Comparison of ENCODE assay signal across 12 cellular contexts in the genomic region with DNA sequence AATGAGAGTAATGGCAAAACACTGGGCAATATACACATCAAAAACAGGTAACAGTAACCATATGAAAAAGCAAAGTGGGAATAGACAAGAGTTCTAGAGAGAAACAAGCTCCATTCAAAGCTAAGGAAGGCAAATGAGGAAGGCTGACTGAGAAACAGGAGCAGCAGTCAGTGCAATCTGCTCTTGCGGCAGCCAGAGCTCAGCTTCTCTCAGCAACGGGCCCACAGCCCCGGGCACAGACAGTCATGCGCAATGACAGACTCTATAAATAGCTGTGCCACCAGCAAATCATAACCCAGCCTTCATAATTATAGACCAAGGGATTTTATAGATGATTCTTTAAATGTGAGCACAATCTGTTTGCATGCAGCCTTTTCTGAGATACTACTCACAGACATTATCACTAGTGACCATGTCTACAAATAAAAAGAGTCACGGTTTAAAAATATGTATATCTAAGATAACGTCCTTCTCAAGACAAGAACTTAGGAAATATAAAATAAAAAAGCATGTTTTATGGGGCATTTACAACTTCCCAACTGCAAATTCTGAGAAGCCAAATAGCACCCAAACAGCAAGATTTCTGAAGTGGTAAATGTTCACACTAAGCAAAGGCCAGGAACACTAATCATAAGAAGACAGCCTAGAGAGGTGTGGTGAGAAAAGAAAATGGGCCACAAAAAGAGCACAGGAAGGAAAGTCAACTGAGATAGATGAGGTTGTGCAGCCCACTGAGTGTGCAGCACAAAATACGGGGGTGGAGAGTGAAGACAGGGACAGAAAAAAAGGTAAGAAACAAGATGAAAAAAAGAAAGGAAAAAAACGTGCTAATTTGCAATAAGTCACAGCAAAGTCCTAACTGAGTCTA. TPM values are rescaled to one million over a fixed set of nuclear protein-coding genes. Genes with fewer than 3 reads are reported as not detected.
A peak's percentile ranks its signal among the peaks of the same experiment; 100 is the strongest.
DNase-seq lines count a peak whose midpoint lies in the region; ATAC-seq, FAIRE-seq and TF ChIP-seq lines count a peak whose summit lies in the region.
"Had no signal": no experiment of that assay in that cellular context is flagged by ENCODE, and none has a peak within 500 bp of the region (broad histone marks: within the 10 kb centered on the region; RNA-seq: fewer than 3 reads in every experiment).

No MANE protein-coding gene starts in this region.

- no peak for FAIRE-seq in GM19239 (lab: Jason Lieb, UNC)
- FAIRE-seq: A204.1 had no signal

- DNase-seq in NCI-H524 (lab: John Stamatoyannopoulos, UW) (peak; percentile 38 to 74), NCI-H524 treated with DMSO at 0.1 percent for 48 hours (lab: John Stamatoyannopoulos, UW) (no peak), NCI-H2171 (lab: John Stamatoyannopoulos, UW) (peak; percentile 43), erythroblast (lab: John Stamatoyannopoulos, UW) (peak; percentile 16 to 41), GM19239 (ENCODE audit: insufficient read length, low spot score) (no peak)
- DNase-seq: cortex of kidney, left colon had no signal

- H3K9ac ChIP-seq in skeletal muscle tissue (ENCODE audit: low read depth in 1 of 3, low read length in 3 of 3), result peak overlapping the region in 1 of 3 donors; percentile 20

- H3K9me3 ChIP-seq in skeletal muscle tissue (ENCODE audit: control insufficient read depth in 3 of 3, low read length in 3 of 3), result no peaks in the 10 kb centered on the region

- H3K36me3 ChIP-seq in skeletal muscle tissue (ENCODE audit: control insufficient read depth in 3 of 3, insufficient read depth in 3 of 3, low read length in 3 of 3), result no peaks in the 10 kb centered on the region

- peaks cover 0 to 7% (median 0%) of the 10 kb centered on the region in 3 donors for H3K4me1 ChIP-seq in skeletal muscle tissue (ENCODE audit: control insufficient read depth in 3 of 3, insufficient read depth in 3 of 3, low read length in 3 of 3)

- peak overlapping the region in 1 of 3 donors; percentile 12 for H3K4me3 ChIP-seq in skeletal muscle tissue (ENCODE audit: low read length in 3 of 3)

- no peak for TF ChIP-seq POLR2A in erythroblast (IDR thresholded peaks at IDR 0.05; ENCODE audit: low read length)

- ATAC-seq in HG02571 (IDR thresholded peaks at IDR 0.05; ENCODE audit: unreplicated experiment), result no peak
- ATAC-seq in HG02938 (IDR thresholded peaks at IDR 0.05; ENCODE audit: unreplicated experiment), result no peak
- ATAC-seq: left colon had no signal

- H3K27ac ChIP-seq in skeletal muscle tissue (ENCODE audit: low read depth, low read length), result peak overlapping the region; percentile 28

- H3K27me3 ChIP-seq in skeletal muscle tissue (ENCODE audit: control insufficient read depth in 3 of 3, insufficient read depth in 3 of 3, low read length in 3 of 3), result no peaks in the 10 kb centered on the region

RNA-seq across cellular contexts. Expression of a gene that starts 39.9 kb away (rescaled TPM):
- total RNA-seq in skeletal muscle tissue, result not detected
- total RNA-seq: T-cell had no signal

Comparison
In these comparisons a context has a peak if more than half of its experiments do, and no peak if none do; other contexts are left out.
1. DNase-seq: peak in NCI-H524 (2 of 2), NCI-H2171 (single experiment) and erythroblast (2 of 2); none in NCI-H524 treated with DMSO at 0.1 percent for 48 hours (single experiment) and GM19239 (single experiment).